Comparison of ENCODE assay signal across 17 cellular contexts in genomic region chr2:72927619-72928537, GRCh38. TPM values are rescaled to one million over a fixed set of nuclear protein-coding genes. Genes with fewer than 3 reads are reported as not detected.
"Had no signal": no experiment of that assay in that cellular context is flagged by ENCODE, and none has a peak within 500 bp of the region (broad histone marks: within the 10 kb centered on the region; RNA-seq: fewer than 3 reads in every experiment).

No MANE protein-coding gene starts in this region.

- ATAC-seq: activated CD4-positive, alpha-beta T cell treated with anti-CD3 and anti-CD28 coated beads for 36 hours; gastrocnemius medialis; pancreas had no signal

- H3K27ac ChIP-seq: adrenal gland, gastrocnemius medialis, pancreas, SJSA1, tibial artery had no signal

- H3K4me1 Mint-ChIP-seq: neural crest cell had no signal

- H3K27ac Mint-ChIP-seq: activated CD4-positive, alpha-beta memory T cell treated with anti-CD3 and anti-CD28 coated beads, Interleukin-2, amount 10 ng/mL, durations not matched to agents 7 days and 5 days; activated CD4-positive, alpha-beta T cell treated with anti-CD3 and anti-CD28 coated beads for 36 hours; T-helper 2 cell treated with Interferon-gamma antibody and Interleukin-4, amounts not matched to agents 5 μg/mL and 100 μg/mL, for 36 hours had no signal

- H3K9me3 ChIP-seq: adrenal gland, gastrocnemius medialis, pancreas, SJSA1, tibial artery had no signal

- H3K9me3 Mint-ChIP-seq: activated CD4-positive, alpha-beta memory T cell treated with anti-CD3 and anti-CD28 coated beads, Interleukin-2, amount 10 ng/mL, durations not matched to agents 7 days and 5 days; neural crest cell; T-helper 2 cell treated with Interferon-gamma antibody and Interleukin-4, amounts not matched to agents 5 μg/mL and 100 μg/mL, for 36 hours had no signal

- H3K4me3 Mint-ChIP-seq: activated CD4-positive, alpha-beta memory T cell treated with anti-CD3 and anti-CD28 coated beads, Interleukin-2, amount 10 ng/mL, durations not matched to agents 7 days and 5 days; activated CD4-positive, alpha-beta T cell treated with anti-CD3 and anti-CD28 coated beads for 36 hours; neural crest cell; T-helper 2 cell treated with Interferon-gamma antibody and Interleukin-4, amounts not matched to agents 5 μg/mL and 100 μg/mL, for 36 hours had no signal

- H3K4me3 ChIP-seq: adrenal gland, gastrocnemius medialis, pancreas, SJSA1, tibial artery had no signal

- DNase-seq: activated CD4-positive, alpha-beta memory T cell treated with anti-CD3 and anti-CD28 coated beads, Interleukin-2, amount 10 ng/mL, durations not matched to agents 7 days and 5 days; activated CD4-positive, alpha-beta T cell treated with anti-CD3 and anti-CD28 coated beads for 36 hours; activated naive CD4-positive, alpha-beta T cell; central memory CD4-positive, alpha-beta T cell; cortex of kidney; effector CD8-positive, alpha-beta T cell; mesendoderm; SW 1271; tibial artery had no signal

- H3K36me3 ChIP-seq: adrenal gland, gastrocnemius medialis, pancreas, SJSA1, tibial artery had no signal

RNA-seq across cellular contexts. Expression of gene EMX1, which starts 10.6 kb away (rescaled TPM):
- total RNA-seq: activated CD4-positive, alpha-beta memory T cell treated with anti-CD3 and anti-CD28 coated beads, Interleukin-2, amount 10 ng/mL, durations not matched to agents 7 days and 5 days; activated CD4-positive, alpha-beta T cell treated with anti-CD3 and anti-CD28 coated beads for 36 hours; gastrocnemius medialis; neural crest cell; SJSA1; skeletal muscle tissue had no signal
- polyA plus RNA-seq: keratinocyte had no signal
